Comparison of ENCODE assay signal across 25 cellular contexts in the genomic region with DNA sequence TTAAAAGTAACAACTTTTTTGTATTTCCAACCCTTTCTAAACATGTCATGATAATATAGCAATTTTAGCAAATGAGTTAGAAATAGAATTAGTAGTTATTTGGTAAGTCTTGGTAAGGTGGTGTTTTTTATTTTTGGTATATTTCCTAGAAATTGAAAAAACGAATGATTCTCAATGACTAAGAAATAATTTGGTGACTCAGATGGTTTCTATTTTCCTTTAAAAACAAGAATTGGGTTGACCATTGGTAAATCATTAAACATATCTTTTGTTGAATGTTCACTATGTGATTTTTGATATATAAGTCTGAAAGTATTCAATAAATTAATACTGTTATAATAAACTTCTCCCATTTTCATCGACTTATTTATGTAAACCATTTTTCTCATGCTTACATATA.
"Had no signal": no experiment of that assay in that cellular context is flagged by ENCODE, and none has a peak within 500 bp of the region (broad histone marks: within the 10 kb centered on the region; RNA-seq: fewer than 3 reads in every experiment).

No MANE protein-coding gene starts in this region.

- H3K27me3 ChIP-seq: esophagus squamous epithelium, gastrocnemius medialis, neural progenitor cell, ovary, right lobe of liver, tibial artery, upper lobe of left lung, uterus had no signal

- H3K4me1 Mint-ChIP-seq: immature natural killer cell; neural progenitor cell; stimulated activated effector memory CD8-positive, alpha-beta T cell treated with anti-CD3 and anti-CD28 coated beads, Interleukin-12 subunit alpha, Interleukin-12 subunit beta, amount 100 ng/mL, for 72 hours had no signal

- H3K4me3 ChIP-seq: coronary artery, esophagus squamous epithelium, lung, neural progenitor cell, ovary, right lobe of liver, tibial artery, upper lobe of left lung, uterus had no signal

- FAIRE-seq: keratinocyte had no signal

- DNase-seq: effector CD8-positive, alpha-beta T cell; esophagus squamous epithelium; gastrocnemius medialis; glutamatergic neuron; immature natural killer cell; left colon; left ventricle myocardium superior; mesenchymal stem cell; midbrain; nucleus accumbens; ovary; right lobe of liver; stimulated activated CD4-positive, alpha-beta T cell treated with anti-CD3 and anti-CD28 coated beads, Interleukin-4, amount 100 ng/mL, for 1 hour; stimulated activated CD8-positive, alpha-beta memory T cell treated with anti-CD3 and anti-CD28 coated beads, Interleukin-4, amount 100 ng/mL, for 48 hours; stimulated activated naive CD8-positive, alpha-beta T cell treated with anti-CD3 and anti-CD28 coated beads, Interleukin-15, Interleukin-2, amounts not matched to agents 100 U/mL and 50 U/mL, for 24 hours; tibial artery; upper lobe of left lung; uterus had no signal

- H3K27ac Mint-ChIP-seq: immature natural killer cell; natural killer cell treated with Interleukin-12 subunit alpha and Interleukin-12 subunit beta and Interleukin-15 and Interleukin-18, amount 100 ng/mL, for 72 hours; neural progenitor cell; progenitor cell of endocrine pancreas; stimulated activated effector memory CD8-positive, alpha-beta T cell treated with anti-CD3 and anti-CD28 coated beads, Interleukin-12 subunit alpha, Interleukin-12 subunit beta, amount 100 ng/mL, for 72 hours had no signal

- H3K4me3 Mint-ChIP-seq: immature natural killer cell; natural killer cell treated with Interleukin-12 subunit alpha and Interleukin-12 subunit beta and Interleukin-15 and Interleukin-18, amount 100 ng/mL, for 72 hours; neural progenitor cell; stimulated activated effector memory CD8-positive, alpha-beta T cell treated with anti-CD3 and anti-CD28 coated beads, Interleukin-12 subunit alpha, Interleukin-12 subunit beta, amount 100 ng/mL, for 72 hours had no signal

- H3K36me3 ChIP-seq: esophagus squamous epithelium, gastrocnemius medialis, neural progenitor cell, ovary, right lobe of liver, tibial artery, upper lobe of left lung, uterus had no signal

- H3K36me3 Mint-ChIP-seq: neural progenitor cell; stimulated activated effector memory CD8-positive, alpha-beta T cell treated with anti-CD3 and anti-CD28 coated beads, Interleukin-12 subunit alpha, Interleukin-12 subunit beta, amount 100 ng/mL, for 72 hours had no signal

- H3K9me3 ChIP-seq: ovary, right lobe of liver, uterus had no signal

- H3K27me3 Mint-ChIP-seq: progenitor cell of endocrine pancreas had no signal
